Comparison of ENCODE assay signal across 1 cellular context in genomic region chr5:32836176-32836575, GRCh38.
TF ChIP-seq lines count a peak whose summit lies in the region.

No MANE protein-coding gene starts in this region.

TF ChIP-seq in SK-N-SH treated with all-trans-retinoic acid at 6 μM for 48 hours, 23 proteins besides CTCF, POLR2A, EP300 and RAD21 (continued from another document):
- TF ChIP-seq, protein P1, sequence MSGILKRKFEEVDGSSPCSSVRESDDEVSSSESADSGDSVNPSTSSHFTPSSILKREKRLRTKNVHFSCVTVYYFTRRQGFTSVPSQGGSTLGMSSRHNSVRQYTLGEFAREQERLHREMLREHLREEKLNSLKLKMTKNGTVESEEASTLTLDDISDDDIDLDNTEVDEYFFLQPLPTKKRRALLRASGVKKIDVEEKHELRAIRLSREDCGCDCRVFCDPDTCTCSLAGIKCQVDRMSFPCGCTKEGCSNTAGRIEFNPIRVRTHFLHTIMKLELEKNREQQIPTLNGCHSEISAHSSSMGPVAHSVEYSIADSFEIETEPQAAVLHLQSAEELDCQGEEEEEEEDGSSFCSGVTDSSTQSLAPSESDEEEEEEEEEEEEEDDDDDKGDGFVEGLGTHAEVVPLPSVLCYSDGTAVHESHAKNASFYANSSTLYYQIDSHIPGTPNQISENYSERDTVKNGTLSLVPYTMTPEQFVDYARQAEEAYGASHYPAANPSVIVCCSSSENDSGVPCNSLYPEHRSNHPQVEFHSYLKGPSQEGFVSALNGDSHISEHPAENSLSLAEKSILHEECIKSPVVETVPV (CRISPR knock-in tag; IDR thresholded peaks at IDR 0.05): no peak
- TF ChIP-seq ZFP30 (CRISPR knock-in tag; IDR thresholded peaks at IDR 0.05) (no peak), ZC3H10 (CRISPR knock-in tag; IDR thresholded peaks at IDR 0.05) (no peak), TCF4 (CRISPR knock-in tag; IDR thresholded peaks at IDR 0.05; ENCODE audit: borderline replicate concordance) (no peak), BACH2 (CRISPR knock-in tag; IDR thresholded peaks at IDR 0.05; ENCODE audit: borderline replicate concordance) (no peak), CSDC2 (CRISPR knock-in tag; IDR thresholded peaks at IDR 0.05) (no peak), TSHZ2 (CRISPR knock-in tag; IDR thresholded peaks at IDR 0.05) (no peak), ISL1 (CRISPR knock-in tag; IDR thresholded peaks at IDR 0.05) (no peak), ARNTL (CRISPR knock-in tag; IDR thresholded peaks at IDR 0.05; ENCODE audit: borderline replicate concordance, low read depth) (no peak), ZNF565 (CRISPR knock-in tag; conservative IDR thresholded peaks at IDR 0.05; ENCODE audit: low read depth) (no peak), ZNF8 (CRISPR knock-in tag; IDR thresholded peaks at IDR 0.05) (no peak), PATZ1 (CRISPR knock-in tag; IDR thresholded peaks at IDR 0.05; ENCODE audit: borderline replicate concordance) (no peak), PPARA (CRISPR knock-in tag; IDR thresholded peaks at IDR 0.05; ENCODE audit: borderline replicate concordance) (no peak)
